In genomic region chr17:29155235-29155965, GRCh38 we compare ENCODE assay signal across 8 cellular contexts. TPM values are rescaled to one million over a fixed set of nuclear protein-coding genes. Genes with fewer than 3 reads are reported as not detected.
DNase-seq lines count a peak whose midpoint lies in the region; ATAC-seq and TF ChIP-seq lines count a peak whose summit lies in the region.

No MANE protein-coding gene starts in this region.

- H3K9me3 ChIP-seq in left ventricle myocardium inferior (replicated peaks), result no peaks in the 10 kb centered on the region

- intact Hi-C loops in left ventricle myocardium inferior (cut with micrococcal nuclease), result no loop called here

- ATAC-seq in HG03159 (IDR thresholded peaks at IDR 0.05; ENCODE audit: unreplicated experiment), result no peak

- DNase-seq in COLO829 (ENCODE audit: low spot score) (peak; percentile 76), OCI-M1 (lab: John Stamatoyannopoulos, UW) (peak; percentile 42), activated gamma-delta T cell treated with Interleukin-2 at 50 U/mL for 16 hours (peak; percentile 55), left ventricle myocardium inferior (no peak), NCI-H2171 (lab: John Stamatoyannopoulos, UW) (no peak), GOT3 (lab: John Stamatoyannopoulos, UW) (no peak)
- DNase-seq in stimulated activated CD4-positive, alpha-beta T cell treated with anti-CD3 and anti-CD28 coated beads, Interleukin-1b, Interleukin-23, amount 100 ng/mL, for 4 hours (ENCODE audit: low read depth in 2 of 2), result peak; percentile 41 to 60

- H3K4me3 ChIP-seq in left ventricle myocardium inferior, result peak overlapping the region; percentile 25

- peaks cover 71% of the 10 kb centered on the region for H3K4me1 ChIP-seq in left ventricle myocardium inferior

- no peak for TF ChIP-seq CTCF in left ventricle myocardium inferior (IDR thresholded peaks at IDR 0.05; ENCODE audit: borderline replicate concordance)

- peak overlapping the region; percentile 75 for H3K27ac ChIP-seq in left ventricle myocardium inferior (replicated peaks)

- H3K36me3 ChIP-seq in left ventricle myocardium inferior, result no peaks in the 10 kb centered on the region

- no peaks in the 10 kb centered on the region for H3K27me3 ChIP-seq in left ventricle myocardium inferior (ENCODE audit: low read depth)

RNA-seq across cellular contexts. Expression of gene MYO18A, which starts 24.8 kb away (rescaled TPM):
- total RNA-seq in left ventricle myocardium inferior, result 397 TPM

Comparison
In these comparisons a context has a peak if more than half of its experiments do, and no peak if none do; other contexts are left out.
1. DNase-seq: peak in COLO829 (single experiment), OCI-M1 (single experiment), activated gamma-delta T cell treated with Interleukin-2 at 50 U/mL for 16 hours (single experiment) and stimulated activated CD4-positive, alpha-beta T cell treated with anti-CD3 and anti-CD28 coated beads, Interleukin-1b, Interleukin-23, amount 100 ng/mL, for 4 hours (2 of 2); none in left ventricle myocardium inferior (single experiment), NCI-H2171 (single experiment) and GOT3 (single experiment).